Comparison of ENCODE assay signal across 8 cellular contexts in genomic region chr7:8260871-8261707, GRCh38.
DNase-seq lines count a peak whose midpoint lies in the region; ATAC-seq and TF ChIP-seq lines count a peak whose summit lies in the region.

No MANE protein-coding gene starts in this region.

- H3K9ac ChIP-seq in rectal smooth muscle tissue (ENCODE audit: low read length): no peak overlapping the region

- H3K27ac ChIP-seq in rectal smooth muscle tissue (ENCODE audit: low read depth, low read length): no peak overlapping the region

- ATAC-seq in HG03103 (IDR thresholded peaks at IDR 0.05; ENCODE audit: low read depth, unreplicated experiment): peak; percentile 19
- no peak for ATAC-seq in GM21367 (IDR thresholded peaks at IDR 0.05; ENCODE audit: unreplicated experiment)

- no peaks in the 10 kb centered on the region for H3K36me3 ChIP-seq in rectal smooth muscle tissue (ENCODE audit: control insufficient read depth, insufficient read depth, low read length)

- H3K4me3 ChIP-seq in astrocyte of the spinal cord (ENCODE audit: low read depth, low read length) (peak overlapping the region; percentile 51), rectal smooth muscle tissue (ENCODE audit: low read length) (peak overlapping the region; percentile 67)

- no peak for TF ChIP-seq CTCF in astrocyte of the spinal cord (IDR thresholded peaks at IDR 0.05; ENCODE audit: low read depth, low read length)

- in situ Hi-C loops in astrocyte of the spinal cord (cut with HindIII; ENCODE audit: low sequenced_read_pairs): no loop called here

- peak; percentile 59 for DNase-seq in activated CD8-positive, alpha-beta memory T cell treated with anti-CD3 and anti-CD28 coated beads for 24 hours
- no peak for DNase-seq in activated CD8-positive, alpha-beta memory T cell treated with anti-CD3 and anti-CD28 coated beads, Interleukin-2, amount 50 U/mL, for 4 hours
- DNase-seq in NCI-H82 treated with DMSO at 0.1 percent for 48 hours (lab: John Stamatoyannopoulos, UW; ENCODE audit: unreplicated experiment): peak; percentile 13
- DNase-seq in astrocyte of the spinal cord (ENCODE audit: low read depth, low spot score): no peak
- peak in 28 of 51 donors; percentile 4 to 51 (median 16) for DNase-seq in hypothalamus (lab: John Stamatoyannopoulos, UW)

- no peaks in the 10 kb centered on the region for H3K4me1 ChIP-seq in rectal smooth muscle tissue (ENCODE audit: control insufficient read depth, insufficient read depth, low read length)

- H3K27me3 ChIP-seq in rectal smooth muscle tissue (ENCODE audit: control insufficient read depth, insufficient read depth, low read length): peaks cover 2% of the 10 kb centered on the region

Comparison
In these comparisons a context has a peak if more than half of its experiments do, and no peak if none do; other contexts are left out.
1. DNase-seq: peak in activated CD8-positive, alpha-beta memory T cell treated with anti-CD3 and anti-CD28 coated beads for 24 hours (single experiment), NCI-H82 treated with DMSO at 0.1 percent for 48 hours (single experiment) and hypothalamus (28 of 51); none in activated CD8-positive, alpha-beta memory T cell treated with anti-CD3 and anti-CD28 coated beads, Interleukin-2, amount 50 U/mL, for 4 hours (single experiment) and astrocyte of the spinal cord (single experiment).